In the genomic region with DNA sequence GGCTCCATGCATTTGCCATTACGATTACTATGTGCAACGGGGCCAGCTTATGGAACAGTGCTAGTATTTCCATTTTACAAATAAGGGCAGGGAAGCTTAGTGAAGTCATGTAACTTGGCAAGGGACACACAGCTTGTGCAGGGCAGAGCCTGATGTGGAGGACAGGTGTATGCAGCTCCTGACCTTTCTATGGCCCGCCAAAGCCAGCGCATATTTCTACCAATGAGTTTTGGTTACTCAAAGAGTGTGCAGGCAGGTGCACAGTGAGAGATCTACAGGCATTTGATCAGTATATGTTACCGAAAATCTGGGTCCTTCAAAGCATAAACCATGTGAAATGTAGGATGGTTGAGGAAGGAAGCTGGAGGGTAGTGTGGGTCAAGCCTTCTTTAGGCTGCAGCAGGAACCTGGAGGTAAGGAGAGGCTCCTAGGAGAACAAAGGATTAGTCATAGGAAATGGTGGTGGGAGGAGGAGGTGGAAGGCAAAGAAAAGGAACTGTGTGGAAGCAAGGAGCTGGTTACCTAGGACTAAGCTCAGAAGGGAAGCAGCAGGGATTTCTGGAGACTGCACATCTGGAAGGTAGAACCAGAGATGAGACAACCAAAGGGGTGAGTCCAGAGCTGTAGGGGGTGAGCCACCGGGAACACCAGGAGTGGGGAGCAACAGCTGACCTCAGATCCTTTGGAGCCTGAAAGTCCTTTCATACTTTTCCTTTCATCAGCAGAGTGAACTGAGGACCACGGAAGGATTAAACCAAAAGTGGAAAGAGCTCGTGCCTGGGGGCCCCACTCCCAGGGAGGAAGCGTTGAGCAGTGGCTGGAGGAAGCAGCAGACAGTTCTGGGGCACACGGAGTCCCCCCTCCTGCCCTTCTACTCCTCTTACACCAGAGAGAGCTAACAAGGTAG, we compare ENCODE assay signal across 1 cellular context.
TF ChIP-seq lines count a peak whose summit lies in the region.

No MANE protein-coding gene starts in this region.

TF ChIP-seq in HepG2, 621 proteins besides CTCF, POLR2A, EP300 and RAD21:
- TF ChIP-seq, protein P1, sequence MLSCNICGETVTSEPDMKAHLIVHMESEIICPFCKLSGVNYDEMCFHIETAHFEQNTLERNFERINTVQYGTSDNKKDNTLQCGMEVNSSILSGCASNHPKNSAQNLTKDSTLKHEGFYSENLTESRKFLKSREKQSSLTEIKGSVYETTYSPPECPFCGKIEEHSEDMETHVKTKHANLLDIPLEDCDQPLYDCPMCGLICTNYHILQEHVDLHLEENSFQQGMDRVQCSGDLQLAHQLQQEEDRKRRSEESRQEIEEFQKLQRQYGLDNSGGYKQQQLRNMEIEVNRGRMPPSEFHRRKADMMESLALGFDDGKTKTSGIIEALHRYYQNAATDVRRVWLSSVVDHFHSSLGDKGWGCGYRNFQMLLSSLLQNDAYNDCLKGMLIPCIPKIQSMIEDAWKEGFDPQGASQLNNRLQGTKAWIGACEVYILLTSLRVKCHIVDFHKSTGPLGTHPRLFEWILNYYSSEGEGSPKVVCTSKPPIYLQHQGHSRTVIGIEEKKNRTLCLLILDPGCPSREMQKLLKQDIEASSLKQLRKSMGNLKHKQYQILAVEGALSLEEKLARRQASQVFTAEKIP (CRISPR knock-in tag; IDR thresholded peaks at IDR 0.05; ENCODE audit: borderline replicate concordance) = no peak
- TF ChIP-seq POGZ (CRISPR knock-in tag; IDR thresholded peaks at IDR 0.05) (no peak), ZBTB20 (CRISPR knock-in tag; IDR thresholded peaks at IDR 0.05; ENCODE audit: borderline replicate concordance, low read depth) (no peak), ZNF136 (CRISPR knock-in tag; IDR thresholded peaks at IDR 0.05; ENCODE audit: low read depth) (no peak)
